6 cellular contexts compared by ENCODE assay signal in the genomic region with DNA sequence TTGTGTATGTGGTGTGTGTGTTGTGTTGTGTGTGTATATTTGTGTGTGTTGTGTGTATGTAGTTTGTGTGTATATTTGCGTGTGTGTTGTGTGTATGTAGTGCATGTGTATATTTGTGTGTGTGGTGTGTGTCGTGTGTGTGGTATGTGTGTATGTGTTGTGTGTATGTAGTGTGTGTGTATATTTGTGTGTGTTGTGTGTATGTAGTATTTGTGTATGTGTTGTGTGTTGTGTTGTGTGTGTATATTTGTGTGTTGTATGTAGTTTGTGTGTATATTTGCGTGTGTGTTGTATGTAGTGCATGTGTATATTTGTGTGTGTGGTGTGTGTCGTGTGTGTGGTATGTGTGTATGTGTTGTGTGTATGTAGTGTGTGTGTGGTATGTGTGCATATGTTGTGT.
DNase-seq lines count a peak whose midpoint lies in the region; ATAC-seq, FAIRE-seq and TF ChIP-seq lines count a peak whose summit lies in the region.
"Not testable (repeated sequence)": the region's sequence is repeated elsewhere in the genome, so short reads cannot be mapped to it uniquely, and the experiment has no call there.

No MANE protein-coding gene starts in this region.

- H3K4me2 ChIP-seq in GM12878 (ENCODE audit: control insufficient read depth, insufficient read depth); H1 (ENCODE audit: insufficient read depth in 1 of 2, low read depth in 2 of 2, low read length in 2 of 2); keratinocyte (ENCODE audit: control insufficient read depth, extremely low read depth, insufficient read depth, low read depth, low read length); neuronal stem cell (ENCODE audit: insufficient read depth, low read length, poor library complexity, severe bottlenecking): not testable (repeated sequence)

- not testable (repeated sequence) for H3K9me3 ChIP-seq in GM12878 (replicated peaks; ENCODE audit: control insufficient read depth, insufficient read depth, low read length); H1 (ENCODE audit: insufficient read depth in 2 of 2, low read depth in 1 of 2, low read length in 1 of 2); keratinocyte (ENCODE audit: control insufficient read depth, low read depth, low read length); neuronal stem cell (replicated peaks in 1 of 2; ENCODE audit: control insufficient read depth in 2 of 2, insufficient read depth in 1 of 2, low read depth in 1 of 2, low read length in 2 of 2)

- not testable (repeated sequence) for H2AFZ ChIP-seq in GM12878 (ENCODE audit: control insufficient read depth, low read depth, low read length); H1 (ENCODE audit: low read length); keratinocyte (ENCODE audit: control insufficient read depth, low read length); neuronal stem cell (ENCODE audit: low read length)

- TF ChIP-seq POLR2A in GM12892 (IDR thresholded peaks at IDR 0.05; ENCODE audit: low read depth, low read length); GM12878 (IDR thresholded peaks at IDR 0.05; ENCODE audit: low read depth, low read length); H1 (IDR thresholded peaks at IDR 0.05; ENCODE audit: control extremely low read depth in 1 of 2, low read depth in 2 of 2, low read length in 2 of 2): not testable (repeated sequence)

- not testable (repeated sequence) for H2BK12ac ChIP-seq in H1 (ENCODE audit: low read depth, low read length); neuronal stem cell (ENCODE audit: low read length)

- not testable (repeated sequence) for H3K27ac ChIP-seq in GM12878 (ENCODE audit: control insufficient read depth, insufficient read depth); H1 (ENCODE audit: low read depth, low read length); keratinocyte (ENCODE audit: control insufficient read depth, insufficient read depth, low read length); neuronal stem cell (replicated peaks; ENCODE audit: low read length)

- POLR2A ChIA-PET in GM12878 (lab: Charles Lee); H1 (lab: Charles Lee; ENCODE audit: partially characterized antibody): not testable (repeated sequence)

- not testable (repeated sequence) for H4K8ac ChIP-seq in H1 (ENCODE audit: extremely low read depth, insufficient read depth, low read length); neuronal stem cell (ENCODE audit: low read depth, low read length)

- BruUV-seq in GM12878 (replicated peaks; lab: Mats Ljungman, UMichigan), result not testable (repeated sequence)

- not testable (repeated sequence) for H2BK120ac ChIP-seq in H1 (replicated peaks; ENCODE audit: low read depth, low read length); neuronal stem cell (ENCODE audit: low read depth, low read length)

- not testable (repeated sequence) for H3K36me3 ChIP-seq in GM12878 (ENCODE audit: control insufficient read depth in 2 of 2, insufficient read depth in 2 of 2, low read length in 1 of 2); H1 (ENCODE audit: control insufficient read depth in 2 of 4, insufficient read depth in 4 of 4, low read length in 3 of 4); keratinocyte (ENCODE audit: control insufficient read depth in 2 of 2, extremely low read depth in 1 of 2, insufficient read depth in 2 of 2, low read length in 2 of 2); neuronal stem cell (replicated peaks in 1 of 2; ENCODE audit: control insufficient read depth in 2 of 2, insufficient read depth in 2 of 2, low read length in 2 of 2)

- not testable (repeated sequence) for H3K27me3 ChIP-seq in GM12878 (replicated peaks in 1 of 2; ENCODE audit: control insufficient read depth in 2 of 2, insufficient read depth in 2 of 2, low read length in 1 of 2); H1 (replicated peaks in 1 of 4; ENCODE audit: control insufficient read depth in 3 of 4, extremely low read depth in 1 of 4, insufficient read depth in 3 of 4, low read length in 3 of 4); keratinocyte (ENCODE audit: control insufficient read depth, extremely low read depth, insufficient read depth, low read length); neuronal stem cell (ENCODE audit: control insufficient read depth in 3 of 3, insufficient read depth in 3 of 3, low read depth in 1 of 3, low read length in 3 of 3)

- H4K91ac ChIP-seq in H1 (replicated peaks; ENCODE audit: insufficient read length, low read length); neuronal stem cell (ENCODE audit: low read depth, low read length, poor library complexity): not testable (repeated sequence)

- not testable (repeated sequence) for H3K18ac ChIP-seq in H1 (ENCODE audit: extremely low read depth, low read length); neuronal stem cell (ENCODE audit: low read length)

- H3K79me1 ChIP-seq in H1 (ENCODE audit: low read depth, low read length); neuronal stem cell (ENCODE audit: low read depth, low read length): not testable (repeated sequence)

- SMC1A ChIA-PET in GM12878 (lab: Charles Lee; ENCODE audit: uncharacterized antibody, unreplicated experiment), result interaction anchor here (0.9 kb wide), 1 partner anchor 366 kb away, joined by 3 read pairs; no protein-coding TSS in a partner anchor

- TF ChIP-seq RAD21 in GM12878 (IDR thresholded peaks at IDR 0.05; ENCODE audit: insufficient read depth, low read depth, low read length); H1 (IDR thresholded peaks at IDR 0.05 in 1 of 2, conservative IDR thresholded peaks at IDR 0.05 in 1 of 2; ENCODE audit: low read depth in 2 of 2, low read length in 2 of 2): not testable (repeated sequence)

- not testable (repeated sequence) for ATAC-seq in GM12878

- H2BK15ac ChIP-seq in H1 (ENCODE audit: low read length); neuronal stem cell (ENCODE audit: low read length): not testable (repeated sequence)

- H4K20me1 ChIP-seq in GM12878 (ENCODE audit: control insufficient read depth, insufficient read depth); H1 (replicated peaks in 1 of 2; ENCODE audit: control insufficient read depth in 1 of 2, insufficient read depth in 2 of 2, low read length in 2 of 2); keratinocyte (ENCODE audit: control insufficient read depth, extremely low read depth, insufficient read depth, low read length): not testable (repeated sequence)

- peak overlapping the region; percentile 98 for H3K56ac ChIP-seq in H1 (replicated peaks; ENCODE audit: insufficient read length, low read depth, low read length)

- not testable (repeated sequence) for H3K4me1 ChIP-seq in GM12878 (ENCODE audit: control insufficient read depth, insufficient read depth, low read length); H1 (replicated peaks in 1 of 4; ENCODE audit: control insufficient read depth in 3 of 4, insufficient read depth in 4 of 4, low read length in 3 of 4); neuronal stem cell (ENCODE audit: control insufficient read depth in 2 of 2, insufficient read depth in 1 of 2, low read depth in 1 of 2, low read length in 2 of 2)
- peaks cover 38% of the 10 kb centered on the region for H3K4me1 ChIP-seq in keratinocyte (ENCODE audit: control insufficient read depth, extremely low read depth, insufficient read depth, low read length)

- dilution Hi-C loops in keratinocyte (cut with MboI; ENCODE audit: extremely low pct_ligation_motif_present, low sequenced_read_pairs), result not testable (repeated sequence)

- not testable (repeated sequence) for H3K14ac ChIP-seq in H1 (ENCODE audit: insufficient read length); neuronal stem cell (ENCODE audit: low read length)

- RAD21 ChIA-PET in GM12878 (lab: Charles Lee; ENCODE audit: unreplicated experiment), result not testable (repeated sequence)

- H2BK5ac ChIP-seq in H1 (ENCODE audit: low read depth, low read length), result peak overlapping the region; percentile 27; the same call in 1 of the 2 replicates
- peak overlapping the region; percentile 3 for H2BK5ac ChIP-seq in neuronal stem cell (ENCODE audit: low read length)

- H3K79me2 ChIP-seq in GM12878 (ENCODE audit: control insufficient read depth, insufficient read depth, low read length); H1 (ENCODE audit: control insufficient read depth in 1 of 2, insufficient read depth in 2 of 2, low read length in 2 of 2); keratinocyte (ENCODE audit: control insufficient read depth, insufficient read depth, low read length): not testable (repeated sequence)

- FAIRE-seq in GM12892 (lab: Jason Lieb, UNC) (peak; percentile 53), HTR-8/SVneo (lab: Jason Lieb, UNC) (peak; percentile 100), GM12878 (lab: Jason Lieb, UNC) (peak; percentile 92), H1 (lab: Jason Lieb, UNC) (peak; percentile 90), keratinocyte (lab: Jason Lieb, UNC) (peak; percentile 17)

- not testable (repeated sequence) for DNase-seq in GM12892 (ENCODE audit: insufficient read length); HTR-8/SVneo (ENCODE audit: insufficient read length, low spot score); GM12878 (ENCODE audit: low read depth, low spot score); H1 (ENCODE audit: low read depth in 1 of 2, low spot score in 2 of 2); keratinocyte (ENCODE audit: low read depth, low spot score); neuronal stem cell (ENCODE audit: low spot score)

- H3K23me2 ChIP-seq in H1 (ENCODE audit: low read depth, low read length), result not testable (repeated sequence)

- CTCF ChIA-PET in GM12878 (lab: Yijun Ruan, JAX), result not testable (repeated sequence)
- CTCF ChIA-PET in H1 (lab: Charles Lee; ENCODE audit: partially characterized antibody), result interaction anchor here (1.0 kb wide), 1 partner anchor 61 kb away, joined by 4 read pairs; no protein-coding TSS in a partner anchor

- not testable (repeated sequence) for H2AK5ac ChIP-seq in H1 (ENCODE audit: low read depth, low read length); neuronal stem cell (ENCODE audit: low read depth, low read length)

- 36% methylated on average over 4 of the region's 4 CpGs for WGBS in GM12878 (ENCODE audit: insufficient coverage, insufficient replicate concordance, low lambda C conversion rate, missing lambda C conversion rate)
- whole genome bisulfite sequencing in H1 (ENCODE audit: extremely low coverage in 1 of 2, insufficient coverage in 1 of 2, insufficient read length in 1 of 2, insufficient replicate concordance in 2 of 2, low coverage in 1 of 2, low lambda C conversion rate in 2 of 2, missing lambda C conversion rate in 1 of 2), 2 experiments, result 82 to 100% methylated on average over 2 to 4 of the region's 4 CpGs
- WGBS in neuronal stem cell (ENCODE audit: extremely low coverage in 2 of 2, insufficient read length in 2 of 2, insufficient replicate concordance in 1 of 2), 2 donors, result 100% methylated on average over 1 to 4 of the region's 4 CpGs

- not testable (repeated sequence) for H3K4ac ChIP-seq in H1 (replicated peaks; ENCODE audit: insufficient read length, low read depth, low read length); neuronal stem cell (ENCODE audit: low read length)

- H3K4me3 ChIP-seq in GM12878; H1 (ENCODE audit: extremely low read depth in 1 of 4, insufficient read depth in 2 of 4, low read depth in 3 of 4, low read length in 4 of 4); keratinocyte (ENCODE audit: control insufficient read depth in 2 of 3, extremely low read depth in 1 of 3, insufficient read depth in 2 of 3, low read depth in 1 of 3, low read length in 3 of 3); neuronal stem cell (ENCODE audit: low read length in 2 of 2): not testable (repeated sequence)

- H3K23ac ChIP-seq in H1 (ENCODE audit: insufficient read length); neuronal stem cell (ENCODE audit: low read depth, low read length, poor library complexity): not testable (repeated sequence)

- H4K5ac ChIP-seq in H1 (ENCODE audit: insufficient read length, low read depth, low read length), result not testable (repeated sequence)

- H2BK20ac ChIP-seq in H1 (ENCODE audit: low read length), result not testable (repeated sequence)

- not testable (repeated sequence) for H3K9ac ChIP-seq in GM12878 (ENCODE audit: control insufficient read depth, insufficient read depth, low read length); H1 (replicated peaks in 1 of 4; ENCODE audit: extremely low read depth in 1 of 4, low read depth in 3 of 4, low read length in 3 of 4); keratinocyte (ENCODE audit: control insufficient read depth, extremely low read depth, insufficient read depth, low read length); neuronal stem cell (ENCODE audit: low read depth, low read length, poor library complexity)

- TF ChIP-seq CTCF in GM12878 (IDR thresholded peaks at IDR 0.05 in 2 of 3, conservative IDR thresholded peaks at IDR 0.05 in 1 of 3; ENCODE audit: control insufficient read depth in 2 of 3, extremely low read depth in 1 of 3, insufficient read depth in 1 of 3, low read depth in 3 of 3, low read length in 3 of 3); H1 (IDR thresholded peaks at IDR 0.05; ENCODE audit: control extremely low read depth in 1 of 3, insufficient read depth in 1 of 3, low read depth in 1 of 3, low read length in 3 of 3); keratinocyte (optimal IDR thresholded peaks at IDR 0.05 in 1 of 3, IDR thresholded peaks at IDR 0.05 in 1 of 3, conservative IDR thresholded peaks at IDR 0.05 in 1 of 3; ENCODE audit: extremely low read depth in 1 of 3, insufficient read depth in 2 of 3, low read length in 3 of 3): not testable (repeated sequence)

- in situ Hi-C loops in GM12878 (cut with MboI), result not testable (repeated sequence)

- intact Hi-C loops in GM12878 (cut with micrococcal nuclease; ENCODE audit: unreplicated experiment), result not testable (repeated sequence)

- H3K9me1 ChIP-seq in keratinocyte (ENCODE audit: control insufficient read depth, extremely low read depth, insufficient read depth, low read length), result not testable (repeated sequence)

- not testable (repeated sequence) for TF ChIP-seq EP300 in GM12878 (IDR thresholded peaks at IDR 0.05; ENCODE audit: borderline replicate concordance in 1 of 2, control insufficient read depth in 1 of 2, low read depth in 2 of 2, low read length in 2 of 2); H1 (IDR thresholded peaks at IDR 0.05; ENCODE audit: borderline replicate concordance in 1 of 2, low read depth in 2 of 2, low read length in 2 of 2)
